23 cellular contexts compared by ENCODE assay signal in the genomic region with DNA sequence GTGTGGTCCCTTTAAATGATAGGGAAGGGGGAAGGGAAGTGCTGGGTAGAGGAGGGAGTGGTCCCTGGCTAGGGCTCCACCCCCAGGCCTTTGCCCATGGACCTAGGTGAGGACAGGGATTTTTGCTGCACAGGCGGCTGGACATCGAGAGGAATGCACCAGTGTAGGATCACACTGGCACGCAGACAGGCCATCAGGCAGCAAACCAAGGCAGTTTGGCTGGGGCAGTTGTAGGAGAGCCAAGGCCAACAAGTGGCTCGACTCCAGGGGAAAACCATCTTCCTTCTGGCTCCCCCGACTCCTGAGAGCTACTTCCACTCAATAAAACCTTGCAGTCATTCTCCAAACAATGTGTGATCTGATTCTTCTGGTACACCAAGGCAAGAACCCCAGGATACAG.
DNase-seq lines count a peak whose midpoint lies in the region; ATAC-seq and TF ChIP-seq lines count a peak whose summit lies in the region.
"Had no signal": no experiment of that assay in that cellular context is flagged by ENCODE, and none has a peak within 500 bp of the region (broad histone marks: within the 10 kb centered on the region; RNA-seq: fewer than 3 reads in every experiment).

No MANE protein-coding gene starts in this region.

- no peaks in the 10 kb centered on the region for H3K9me2 ChIP-seq in GM23338 (ENCODE audit: insufficient read depth)

- no peaks in the 10 kb centered on the region for H3K4me1 ChIP-seq in GM23338 (ENCODE audit: insufficient read depth)
- H3K4me1 ChIP-seq in subcutaneous abdominal adipose tissue (ENCODE audit: control insufficient read depth in 5 of 5, insufficient read depth in 5 of 5, low read length in 5 of 5), result peaks cover 0 to 20% (median 9%) of the 10 kb centered on the region in 5 donors
- H3K4me1 ChIP-seq: A549, BE2C had no signal

- H3K27me3 Mint-ChIP-seq in GM23338 (ENCODE audit: insufficient read depth, low read depth, poor library complexity) (no peaks in the 10 kb centered on the region), nephron progenitor cell (ENCODE audit: low read depth, poor library complexity) (peaks cover 4% of the 10 kb centered on the region)
- H3K27me3 Mint-ChIP-seq: CD4-positive, alpha-beta T cell; CD8-positive, alpha-beta memory T cell had no signal

- H3K27ac Mint-ChIP-seq in GM23338 (no peak overlapping the region), nephron progenitor cell (peak overlapping the region; percentile 9)
- H3K27ac Mint-ChIP-seq: CD14-positive monocyte; CD4-positive, alpha-beta T cell; CD8-positive, alpha-beta memory T cell had no signal

- no peaks in the 10 kb centered on the region for H4K20me1 ChIP-seq in GM23338 (replicated peaks; ENCODE audit: insufficient read depth)
- H4K20me1 ChIP-seq: BLaER1 treated with 17β-estradiol and CSF1 and Interleukin-3, amounts not matched to agents 10 nM and 100 nM had no signal

- no peaks in the 10 kb centered on the region for H3K79me2 ChIP-seq in GM23338 (replicated peaks; ENCODE audit: insufficient read depth)

- H3K36me3 ChIP-seq in GM23338 (ENCODE audit: insufficient read depth), result no peaks in the 10 kb centered on the region
- H3K36me3 ChIP-seq in subcutaneous abdominal adipose tissue (ENCODE audit: control insufficient read depth in 5 of 5, insufficient read depth in 5 of 5, low read length in 5 of 5), result no peaks in the 10 kb centered on the region
- H3K36me3 ChIP-seq: BE2C; BLaER1 treated with 17β-estradiol and CSF1 and Interleukin-3, amounts not matched to agents 10 nM and 100 nM had no signal

- H3K27me3 ChIP-seq in GM23338 (ENCODE audit: insufficient read depth) (no peaks in the 10 kb centered on the region), subcutaneous abdominal adipose tissue (ENCODE audit: control insufficient read depth in 5 of 5, insufficient read depth in 4 of 5, low read length in 5 of 5) (no peaks in the 10 kb centered on the region)
- H3K27me3 ChIP-seq: BE2C; BLaER1 treated with 17β-estradiol and CSF1 and Interleukin-3, amounts not matched to agents 10 nM and 100 nM had no signal

- peaks cover 6% of the 10 kb centered on the region; the same call in 2 of the 3 replicates for H3K4me1 Mint-ChIP-seq in GM23338
- no peaks in the 10 kb centered on the region for H3K4me1 Mint-ChIP-seq in nephron progenitor cell
- H3K4me1 Mint-ChIP-seq: CD14-positive monocyte; CD8-positive, alpha-beta memory T cell had no signal

- H3K36me3 Mint-ChIP-seq in GM23338 (ENCODE audit: low read depth) (no peaks in the 10 kb centered on the region), nephron progenitor cell (ENCODE audit: low read depth) (no peaks in the 10 kb centered on the region)
- H3K36me3 Mint-ChIP-seq: CD14-positive monocyte had no signal

- no peak overlapping the region for H3K4me2 ChIP-seq in GM23338
- H3K4me2 ChIP-seq: A549; BLaER1 treated with 17β-estradiol and CSF1 and Interleukin-3, amounts not matched to agents 10 nM and 100 nM had no signal

- H3K9me3 Mint-ChIP-seq in GM23338 (no peaks in the 10 kb centered on the region), nephron progenitor cell (no peaks in the 10 kb centered on the region)

- H3K27ac ChIP-seq in GM23338 (ENCODE audit: low read depth) (no peak overlapping the region), subcutaneous abdominal adipose tissue (ENCODE audit: low read depth, low read length) (peak overlapping the region; percentile 82)
- H3K27ac ChIP-seq: A549; BLaER1 treated with 17β-estradiol and CSF1 and Interleukin-3, amounts not matched to agents 10 nM and 100 nM had no signal

- peak overlapping the region; percentile 78; the same call in 1 of the 2 replicates for H2AFZ ChIP-seq in GM23338

- TF ChIP-seq CTCF in GM23338 (conservative IDR thresholded peaks at IDR 0.05; ENCODE audit: low read depth in 2 of 2) (no peak), nephron progenitor cell (IDR thresholded peaks at IDR 0.05) (no peak)

- H3K9ac ChIP-seq in subcutaneous abdominal adipose tissue (ENCODE audit: low read length in 5 of 5), result peak overlapping the region in 1 of 5 donors; percentile 8
- H3K9ac ChIP-seq: BLaER1 treated with 17β-estradiol and CSF1 and Interleukin-3, amounts not matched to agents 10 nM and 100 nM had no signal

- no peak for DNase-seq in GM23338 (ENCODE audit: low spot score)
- DNase-seq in cerebellar cortex (ENCODE audit: low spot score), result peak; percentile 51
- no peak for DNase-seq in nephron progenitor cell
- DNase-seq in activated CD8-positive, alpha-beta memory T cell treated with anti-CD3 and anti-CD28 coated beads, Interleukin-2, amount 50 U/mL, for 4 hours, result no peak
- no peak for DNase-seq in mucosa of gallbladder (ENCODE audit: low spot score)
- DNase-seq in pons (ENCODE audit: low spot score), result no peak
- DNase-seq: 8988T; ACHN; AML-193; BE2C; CD4-positive, alpha-beta T cell; CD8-positive, alpha-beta memory T cell; DMS 273 treated with DMSO at 0.1 percent for 48 hours; DMS79; EL; GF-D8; H9 had no signal

- ATAC-seq in GM23338 (no peak), HG02571 (IDR thresholded peaks at IDR 0.05; ENCODE audit: unreplicated experiment) (no peak)
- ATAC-seq: A549, HCT116 had no signal

- H3F3A ChIP-seq in GM23338 (replicated peaks; ENCODE audit: low read depth), result no peaks in the 10 kb centered on the region

- H3K4me3 Mint-ChIP-seq in GM23338 (no peak overlapping the region), nephron progenitor cell (no peak overlapping the region)
- H3K4me3 Mint-ChIP-seq: CD14-positive monocyte; CD4-positive, alpha-beta T cell; CD8-positive, alpha-beta memory T cell; H9 had no signal

- no peaks in the 10 kb centered on the region for H3K9me3 ChIP-seq in subcutaneous abdominal adipose tissue (ENCODE audit: control insufficient read depth in 5 of 5, low read length in 5 of 5)
- H3K9me3 ChIP-seq: A549; BE2C; BLaER1 treated with 17β-estradiol and CSF1 and Interleukin-3, amounts not matched to agents 10 nM and 100 nM had no signal

- H3K4me3 ChIP-seq in GM23338 (no peak overlapping the region), subcutaneous abdominal adipose tissue (ENCODE audit: low read depth in 1 of 5, low read length in 5 of 5) (peak overlapping the region in 1 of 5 donors; percentile 33)
- H3K4me3 ChIP-seq: A549; BLaER1 treated with 17β-estradiol and CSF1 and Interleukin-3, amounts not matched to agents 10 nM and 100 nM had no signal

TF ChIP-seq in GM23338, 12 proteins besides CTCF, POLR2A, EP300 and RAD21 (continues in another document):
- TF ChIP-seq STAT1 (IDR thresholded peaks at IDR 0.05; ENCODE audit: unreplicated experiment), result no peak
- TF ChIP-seq EZH2phosphoT487 (IDR thresholded peaks at IDR 0.05; ENCODE audit: unreplicated experiment), result no peak
- TF ChIP-seq, protein P1, sequence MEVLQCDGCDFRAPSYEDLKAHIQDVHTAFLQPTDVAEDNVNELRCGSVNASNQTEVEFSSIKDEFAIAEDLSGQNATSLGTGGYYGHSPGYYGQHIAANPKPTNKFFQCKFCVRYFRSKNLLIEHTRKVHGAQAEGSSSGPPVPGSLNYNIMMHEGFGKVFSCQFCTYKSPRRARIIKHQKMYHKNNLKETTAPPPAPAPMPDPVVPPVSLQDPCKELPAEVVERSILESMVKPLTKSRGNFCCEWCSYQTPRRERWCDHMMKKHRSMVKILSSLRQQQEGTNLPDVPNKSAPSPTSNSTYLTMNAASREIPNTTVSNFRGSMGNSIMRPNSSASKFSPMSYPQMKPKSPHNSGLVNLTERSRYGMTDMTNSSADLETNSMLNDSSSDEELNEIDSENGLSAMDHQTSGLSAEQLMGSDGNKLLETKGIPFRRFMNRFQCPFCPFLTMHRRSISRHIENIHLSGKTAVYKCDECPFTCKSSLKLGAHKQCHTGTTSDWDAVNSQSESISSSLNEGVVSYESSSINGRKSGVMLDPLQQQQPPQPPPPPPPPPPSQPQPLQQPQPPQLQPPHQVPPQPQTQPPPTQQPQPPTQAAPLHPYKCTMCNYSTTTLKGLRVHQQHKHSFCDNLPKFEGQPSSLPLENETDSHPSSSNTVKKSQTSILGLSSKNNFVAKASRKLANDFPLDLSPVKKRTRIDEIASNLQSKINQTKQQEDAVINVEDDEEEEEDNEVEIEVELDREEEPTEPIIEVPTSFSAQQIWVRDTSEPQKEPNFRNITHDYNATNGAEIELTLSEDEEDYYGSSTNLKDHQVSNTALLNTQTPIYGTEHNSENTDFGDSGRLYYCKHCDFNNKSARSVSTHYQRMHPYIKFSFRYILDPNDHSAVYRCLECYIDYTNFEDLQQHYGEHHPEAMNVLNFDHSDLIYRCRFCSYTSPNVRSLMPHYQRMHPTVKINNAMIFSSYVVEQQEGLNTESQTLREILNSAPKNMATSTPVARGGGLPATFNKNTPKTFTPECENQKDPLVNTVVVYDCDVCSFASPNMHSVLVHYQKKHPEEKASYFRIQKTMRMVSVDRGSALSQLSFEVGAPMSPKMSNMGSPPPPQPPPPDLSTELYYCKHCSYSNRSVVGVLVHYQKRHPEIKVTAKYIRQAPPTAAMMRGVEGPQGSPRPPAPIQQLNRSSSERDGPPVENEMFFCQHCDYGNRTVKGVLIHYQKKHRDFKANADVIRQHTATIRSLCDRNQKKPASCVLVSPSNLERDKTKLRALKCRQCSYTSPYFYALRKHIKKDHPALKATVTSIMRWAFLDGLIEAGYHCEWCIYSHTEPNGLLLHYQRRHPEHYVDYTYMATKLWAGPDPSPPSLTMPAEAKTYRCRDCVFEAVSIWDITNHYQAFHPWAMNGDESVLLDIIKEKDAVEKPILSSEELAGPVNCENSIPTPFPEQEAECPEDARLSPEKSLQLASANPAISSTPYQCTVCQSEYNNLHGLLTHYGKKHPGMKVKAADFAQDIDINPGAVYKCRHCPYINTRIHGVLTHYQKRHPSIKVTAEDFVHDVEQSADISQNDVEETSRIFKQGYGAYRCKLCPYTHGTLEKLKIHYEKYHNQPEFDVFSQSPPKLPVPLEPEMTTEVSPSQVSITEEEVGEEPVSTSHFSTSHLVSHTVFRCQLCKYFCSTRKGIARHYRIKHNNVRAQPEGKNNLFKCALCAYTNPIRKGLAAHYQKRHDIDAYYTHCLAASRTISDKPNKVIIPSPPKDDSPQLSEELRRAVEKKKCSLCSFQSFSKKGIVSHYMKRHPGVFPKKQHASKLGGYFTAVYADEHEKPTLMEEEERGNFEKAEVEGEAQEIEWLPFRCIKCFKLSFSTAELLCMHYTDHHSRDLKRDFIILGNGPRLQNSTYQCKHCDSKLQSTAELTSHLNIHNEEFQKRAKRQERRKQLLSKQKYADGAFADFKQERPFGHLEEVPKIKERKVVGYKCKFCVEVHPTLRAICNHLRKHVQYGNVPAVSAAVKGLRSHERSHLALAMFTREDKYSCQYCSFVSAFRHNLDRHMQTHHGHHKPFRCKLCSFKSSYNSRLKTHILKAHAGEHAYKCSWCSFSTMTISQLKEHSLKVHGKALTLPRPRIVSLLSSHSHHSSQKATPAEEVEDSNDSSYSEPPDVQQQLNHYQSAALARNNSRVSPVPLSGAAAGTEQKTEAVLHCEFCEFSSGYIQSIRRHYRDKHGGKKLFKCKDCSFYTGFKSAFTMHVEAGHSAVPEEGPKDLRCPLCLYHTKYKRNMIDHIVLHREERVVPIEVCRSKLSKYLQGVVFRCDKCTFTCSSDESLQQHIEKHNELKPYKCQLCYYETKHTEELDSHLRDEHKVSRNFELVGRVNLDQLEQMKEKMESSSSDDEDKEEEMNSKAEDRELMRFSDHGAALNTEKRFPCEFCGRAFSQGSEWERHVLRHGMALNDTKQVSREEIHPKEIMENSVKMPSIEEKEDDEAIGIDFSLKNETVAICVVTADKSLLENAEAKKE (CRISPR knock-in tag; IDR thresholded peaks at IDR 0.05), result no peak
- no peak for TF ChIP-seq ZNF114 (CRISPR knock-in tag; IDR thresholded peaks at IDR 0.05)
